ENCODE assay signal across 8 cellular contexts in the genomic region with DNA sequence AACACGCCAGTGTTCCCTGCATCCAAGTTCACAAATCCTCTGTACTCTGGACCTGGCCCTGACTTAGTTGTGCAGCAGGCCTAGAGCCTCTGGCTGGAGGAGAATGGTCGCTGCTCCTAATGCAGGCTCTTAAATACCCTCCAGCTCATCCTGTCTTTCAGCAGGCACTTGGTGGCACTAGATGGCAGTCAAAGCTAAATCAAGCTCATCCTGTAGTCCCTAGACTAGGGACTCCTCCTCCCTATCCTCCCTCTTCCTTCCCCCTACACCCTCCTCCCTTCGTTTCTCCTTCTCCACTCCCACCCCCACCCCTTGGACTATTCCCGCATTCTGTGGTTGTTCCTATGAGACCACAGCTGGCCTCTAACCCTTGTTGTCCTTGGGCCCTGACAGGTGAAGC. TPM values are rescaled to one million over a fixed set of nuclear protein-coding genes. Genes with fewer than 3 reads are reported as not detected.
DNase-seq lines count a peak whose midpoint lies in the region; ATAC-seq and TF ChIP-seq lines count a peak whose summit lies in the region.
"Had no signal": no experiment of that assay in that cellular context is flagged by ENCODE, and none has a peak within 500 bp of the region (broad histone marks: within the 10 kb centered on the region; RNA-seq: fewer than 3 reads in every experiment).

No MANE protein-coding gene starts in this region.

- no peaks in the 10 kb centered on the region for H3K27me3 Mint-ChIP-seq in osteocyte (ENCODE audit: unreplicated experiment)

- intact Hi-C loops in dorsolateral prefrontal cortex (cut with DNase I): loop anchor here in 1 of 2 donors (10.0 kb wide), 1 partner anchor 811 kb away; no protein-coding TSS in a partner anchor

- no peaks in the 10 kb centered on the region for H3K4me1 Mint-ChIP-seq in osteocyte (ENCODE audit: unreplicated experiment)

- H3K27ac ChIP-seq in dorsolateral prefrontal cortex: peak overlapping the region in 14 of 59 donors; percentile 1 to 68 (median 19)

- H3K4me3 ChIP-seq in GM12875 (ENCODE audit: low read depth, low read length) (no peak overlapping the region), dorsolateral prefrontal cortex (peak overlapping the region in 45 of 59 donors; percentile 1 to 55 (median 34))
- H3K4me3 ChIP-seq: lung had no signal

- no peaks in the 10 kb centered on the region for H3K36me3 Mint-ChIP-seq in osteocyte (ENCODE audit: unreplicated experiment)

- H3K9me3 Mint-ChIP-seq in osteocyte (ENCODE audit: unreplicated experiment): no peaks in the 10 kb centered on the region

- TF ChIP-seq CTCF in GM12875 (IDR thresholded peaks at IDR 0.05; ENCODE audit: borderline replicate concordance, insufficient read depth, low read depth, low read length) (peak; percentile 26; the same call in 1 of the 2 replicates), dorsolateral prefrontal cortex (IDR thresholded peaks at IDR 0.05 in 54 of 56, conservative IDR thresholded peaks at IDR 0.05 in 2 of 56; ENCODE audit: low read depth in 1 of 56, partially characterized antibody in 56 of 56) (peak in 41 of 56 donors; percentile 10 to 53 (median 32)), osteocyte (IDR thresholded peaks at IDR 0.05) (peak; percentile 55)

- DNase-seq in NCI-H2171 treated with DMSO at 0.1 percent for 48 hours (lab: John Stamatoyannopoulos, UW) (peak; percentile 61), dorsolateral prefrontal cortex (peak in 3 of 10 donors; percentile 21 to 48 (median 42)), osteocyte (ENCODE audit: extremely low spot score, unreplicated experiment) (no peak), NCI-H2029 (lab: John Stamatoyannopoulos, UW) (no peak)

- ATAC-seq in HG02623 (IDR thresholded peaks at IDR 0.05; ENCODE audit: unreplicated experiment) (no peak), GM18873 (IDR thresholded peaks at IDR 0.05; ENCODE audit: low FRiP score, unreplicated experiment) (no peak)

- H3K27ac Mint-ChIP-seq in osteocyte (ENCODE audit: unreplicated experiment): no peak overlapping the region

- H3K4me3 Mint-ChIP-seq in osteocyte (ENCODE audit: unreplicated experiment): no peak overlapping the region

- H3K27me3 ChIP-seq in dorsolateral prefrontal cortex: no peaks in the 10 kb centered on the region

RNA-seq across cellular contexts. Expression of a gene that starts 41.5 kb away (rescaled TPM):
- total RNA-seq in dorsolateral prefrontal cortex: 10 to 100 TPM; 24.7 to 58.2 (median 42.2) TPM
- total RNA-seq in osteocyte: 37.8 and 41.6 TPM in 2 replicates
